ENCODE assay signal across 10 cellular contexts in genomic region chr11:102559839-102560238, GRCh38. TPM values are rescaled to one million over a fixed set of nuclear protein-coding genes. Genes with fewer than 3 reads are reported as not detected.
DNase-seq lines count a peak whose midpoint lies in the region; ATAC-seq and TF ChIP-seq lines count a peak whose summit lies in the region.
"Had no signal": no experiment of that assay in that cellular context is flagged by ENCODE, and none has a peak within 500 bp of the region (broad histone marks: within the 10 kb centered on the region; RNA-seq: fewer than 3 reads in every experiment).

No MANE protein-coding gene starts in this region.

- peak overlapping the region; percentile 84 for H3K4me2 ChIP-seq in BLaER1

- peak; percentile 12 for DNase-seq in central memory CD4-positive, alpha-beta T cell
- DNase-seq in Right ventricle myocardium inferior (ENCODE audit: missing footprints) (no peak), gastrocnemius medialis (no peak), NCI-H524 (lab: John Stamatoyannopoulos, UW) (no peak), NCI-H82 treated with DMSO at 0.1 percent for 48 hours (lab: John Stamatoyannopoulos, UW; ENCODE audit: unreplicated experiment) (no peak)
- DNase-seq: Caco-2, SHP77 treated with DMSO at 0.1 percent for 48 hours had no signal

- H3K4me1 ChIP-seq in BLaER1 (peaks cover 52% of the 10 kb centered on the region), gastrocnemius medialis (peaks cover 0 to 3% of the 10 kb centered on the region in 2 donors)

- H3K9me3 ChIP-seq in BLaER1: peaks cover 36% of the 10 kb centered on the region
- no peaks in the 10 kb centered on the region for H3K9me3 ChIP-seq in gastrocnemius medialis

- in situ Hi-C loops in gastrocnemius medialis (cut with MboI; ENCODE audit: low sequenced_read_pairs in 4 of 4): no loop called here

- ATAC-seq in GM19467 (IDR thresholded peaks at IDR 0.05; ENCODE audit: unreplicated experiment) (peak; percentile 47), HG03378 (IDR thresholded peaks at IDR 0.05; ENCODE audit: unreplicated experiment) (peak; percentile 42), Right ventricle myocardium inferior (no peak), gastrocnemius medialis (no peak)

- intact Hi-C loops in Right ventricle myocardium inferior (cut with DNase I) (no loop called here), gastrocnemius medialis (cut with DNase I; ENCODE audit: low total_unique reads) (no loop called here)

- H3K36me3 ChIP-seq in BLaER1: peaks cover 9% of the 10 kb centered on the region; the same call in 1 of the 2 replicates
- H3K36me3 ChIP-seq in gastrocnemius medialis: no peaks in the 10 kb centered on the region

- no peak overlapping the region for H3K9ac ChIP-seq in BLaER1

- H4K20me1 ChIP-seq in BLaER1: no peaks in the 10 kb centered on the region

- H3K27ac ChIP-seq in BLaER1 (peak overlapping the region; percentile 82), gastrocnemius medialis (no peak overlapping the region)

- no peak overlapping the region; the same call in 1 of the 2 replicates for H3K4me3 ChIP-seq in BLaER1
- H3K4me3 ChIP-seq in gastrocnemius medialis: no peak overlapping the region

- no peaks in the 10 kb centered on the region for H3K27me3 ChIP-seq in BLaER1
- no peaks in the 10 kb centered on the region for H3K27me3 ChIP-seq in gastrocnemius medialis

- no peak for TF ChIP-seq CTCF in gastrocnemius medialis (IDR thresholded peaks at IDR 0.05 in 4 of 5, conservative IDR thresholded peaks at IDR 0.05 in 1 of 5)

- no peak for TF ChIP-seq POLR2A in gastrocnemius medialis (IDR thresholded peaks at IDR 0.05)

RNA-seq across cellular contexts. Expression of gene MMP7, which starts 29.3 kb away (rescaled TPM):
- total RNA-seq in Right ventricle myocardium inferior: not detected
- total RNA-seq in gastrocnemius medialis: not detected
- total RNA-seq: Caco-2 had no signal

Comparison
In these comparisons a context has a peak if more than half of its experiments do, and no peak if none do; other contexts are left out.
1. ATAC-seq: peak in GM19467 (single experiment) and HG03378 (single experiment); none in Right ventricle myocardium inferior (single experiment) and gastrocnemius medialis (0 of 2).